8 cellular contexts compared by ENCODE assay signal in genomic region chr17:74737299-74738050, GRCh38. TPM values are rescaled to one million over a fixed set of nuclear protein-coding genes. Genes with fewer than 3 reads are reported as not detected.
DNase-seq lines count a peak whose midpoint lies in the region; ATAC-seq and TF ChIP-seq lines count a peak whose summit lies in the region.

No MANE protein-coding gene starts in this region.

- 5% methylated on average over 38 of the region's 38 CpGs for whole genome bisulfite sequencing in heart right ventricle, 2 donors
- WGBS in sigmoid colon, 2 donors: 2 to 4% methylated on average over 38 of the region's 38 CpGs
- WGBS in thyroid gland, 2 donors: 4 to 18% methylated on average over 7 to 9 of the region's 38 CpGs

- no peak for TF ChIP-seq EP300 in sigmoid colon (IDR thresholded peaks at IDR 0.05)

- H3K4me1 ChIP-seq in heart right ventricle: peaks cover 7 to 66% (median 31%) of the 10 kb centered on the region in 9 donors
- peaks cover 0 to 24% (median 17%) of the 10 kb centered on the region in 4 donors for H3K4me1 ChIP-seq in sigmoid colon
- peaks cover 15 to 24% of the 10 kb centered on the region in 2 donors for H3K4me1 ChIP-seq in thyroid gland

- H3K4me3 ChIP-seq in heart right ventricle: peak overlapping the region; percentile 1 to 60 (median 40)
- peak overlapping the region in 3 of 4 donors; percentile 16 to 28 (median 24) for H3K4me3 ChIP-seq in sigmoid colon
- H3K4me3 ChIP-seq in thyroid gland (replicated peaks in 1 of 3): no peak overlapping the region

- DNase-seq in GM10266 (ENCODE audit: extremely low spot score) (peak; percentile 70), NCI-H1694 (lab: John Stamatoyannopoulos, UW) (peak; percentile 86), heart right ventricle (no peak), sigmoid colon (no peak), thyroid gland (no peak), GM03348 (ENCODE audit: low spot score) (no peak)
- DNase-seq in activated T-cell treated with anti-CD3 and anti-CD28 coated beads, Interleukin-2, amount 50 U/mL, for 48 hours: peak; percentile 65 to 69

- intact Hi-C loops in heart right ventricle (cut with DNase I): loop anchor here in 8 of 10 donors (2.0 to 10.0 kb wide), 6 partner anchors 75 to 173 kb away; partner anchors contain the start of gene CD300H (in 2 of the 8)
- intact Hi-C loops in sigmoid colon (cut with DNase I): loop anchor here (10.0 kb wide), 1 partner anchor 173 kb away; the partner anchor contains the start of gene CD300H
- intact Hi-C loops in thyroid gland (cut with DNase I): loop anchor here (5.0 kb wide), 1 partner anchor 80 kb away; no protein-coding TSS in a partner anchor

- peaks cover 0 to 71% (median 60%) of the 10 kb centered on the region in 7 donors for H3K27me3 ChIP-seq in heart right ventricle
- H3K27me3 ChIP-seq in sigmoid colon: peaks cover 22 to 92% (median 57%) of the 10 kb centered on the region in 3 donors
- H3K27me3 ChIP-seq in thyroid gland: peaks cover 24% of the 10 kb centered on the region

- H3K36me3 ChIP-seq in heart right ventricle (no peaks in the 10 kb centered on the region), sigmoid colon (no peaks in the 10 kb centered on the region), thyroid gland (no peaks in the 10 kb centered on the region)

- no peak for TF ChIP-seq POLR2A in sigmoid colon (IDR thresholded peaks at IDR 0.05)
- no peak for TF ChIP-seq POLR2A in thyroid gland (IDR thresholded peaks at IDR 0.05)

- ATAC-seq in heart right ventricle (peak in 6 of 8 donors; percentile 2 to 41 (median 26)), HG03457 (IDR thresholded peaks at IDR 0.05; ENCODE audit: unreplicated experiment) (no peak)

- peak; percentile 63 for TF ChIP-seq CTCF in GM10266 (IDR thresholded peaks at IDR 0.05; ENCODE audit: control insufficient read depth, insufficient read depth, low read depth, missing control alignments)
- TF ChIP-seq CTCF in heart right ventricle (IDR thresholded peaks at IDR 0.05): peak in 3 of 9 donors; percentile 25 to 43 (median 34)
- TF ChIP-seq CTCF in sigmoid colon (IDR thresholded peaks at IDR 0.05): peak in 1 of 4 experiments; percentile 14
- TF ChIP-seq CTCF in thyroid gland (IDR thresholded peaks at IDR 0.05): no peak

- H3K9me3 ChIP-seq in heart right ventricle (no peaks in the 10 kb centered on the region), sigmoid colon (no peaks in the 10 kb centered on the region), thyroid gland (no peaks in the 10 kb centered on the region)

- peak overlapping the region in 6 of 10 donors; percentile 33 to 87 (median 47) for H3K27ac ChIP-seq in heart right ventricle
- peak overlapping the region in 1 of 4 donors; percentile 65 for H3K27ac ChIP-seq in sigmoid colon
- no peak overlapping the region for H3K27ac ChIP-seq in thyroid gland

RNA-seq across cellular contexts. Expression of gene RAB37, which starts 0.4 kb away (rescaled TPM):
- total RNA-seq in heart right ventricle (1 to 10 TPM in 9 of 10 donors, under 1 TPM in 1; 0.95 to 2.8 (median 1.6) TPM), sigmoid colon (1 to 10 TPM in 3 of 4 donors, under 1 TPM in 1; 0.54 to 4.1 (median 1.4) TPM), thyroid gland (1 to 10 TPM in 1 of 4 donors, under 1 TPM in 3; 0.33 to 1.8 (median 0.39) TPM)
- polyA plus RNA-seq in heart right ventricle (1 to 10 TPM in 1 of 2 donors, under 1 TPM in 1; 0.93 to 2.7 TPM), sigmoid colon (10 to 100 TPM; 15.2 to 28.8 (median 16.9) TPM)

RNA-seq across cellular contexts. Expression of gene NHERF1, which starts 11.0 kb away (rescaled TPM):
- total RNA-seq in heart right ventricle (10 to 100 TPM in 6 of 10 donors, 1 to 10 TPM in 4; 6.7 to 33.4 (median 12.7) TPM), sigmoid colon (10 to 100 TPM in 1 of 4 donors, 1 to 10 TPM in 3; 6.6 to 12.5 (median 7.3) TPM), thyroid gland (10 to 100 TPM; 21.9 to 63.4 (median 43.8) TPM)
- polyA plus RNA-seq in heart right ventricle (10 to 100 TPM in 1 of 2 donors, 1 to 10 TPM in 1; 6.9 to 24.5 TPM), sigmoid colon (100 to 1,000 TPM; 122 to 420 (median 194) TPM)

RNA-seq across cellular contexts. Expression of gene CD300LF, which starts 24.8 kb away (rescaled TPM):
- 1 to 10 TPM in 1 of 10 donors, under 1 TPM in 6, not detected in 3; 0.13 to 4.5 (median 0.34) TPM for total RNA-seq in heart right ventricle
- under 1 TPM; 0.15 to 0.36 TPM for polyA plus RNA-seq in heart right ventricle
- total RNA-seq in sigmoid colon: under 1 TPM in 1 of 4 donors, not detected in 3; 0.27 TPM
- polyA plus RNA-seq in sigmoid colon: 1 to 10 TPM; 1.8 to 8.3 (median 4.8) TPM
- not detected for total RNA-seq in thyroid gland

RNA-seq across cellular contexts. Expression of gene NAT9, which starts 38.7 kb away (rescaled TPM):
- 10 to 100 TPM; 10.6 to 25.9 (median 17.0) TPM for total RNA-seq in heart right ventricle
- 10 to 100 TPM; 33.6 to 42.9 TPM for polyA plus RNA-seq in heart right ventricle
- 10 to 100 TPM; 14.3 to 29.9 (median 21.7) TPM for total RNA-seq in sigmoid colon
- polyA plus RNA-seq in sigmoid colon: 10 to 100 TPM; 11.3 to 36.4 (median 14.4) TPM
- total RNA-seq in thyroid gland: 10 to 100 TPM; 33.1 to 46.5 (median 41.4) TPM

Comparison
In these comparisons a context has a peak if more than half of its experiments do, and no peak if none do; other contexts are left out.
1. DNase-seq: peak in GM10266 (single experiment), NCI-H1694 (single experiment) and activated T-cell treated with anti-CD3 and anti-CD28 coated beads, Interleukin-2, amount 50 U/mL, for 48 hours (2 of 2); none in heart right ventricle (0 of 2), sigmoid colon (single experiment), thyroid gland (0 of 2) and GM03348 (single experiment).
2. H3K27ac ChIP-seq: peak in heart right ventricle (6 of 10); none in thyroid gland (0 of 3).
3. H3K4me3 ChIP-seq: peak in heart right ventricle (10 of 10) and sigmoid colon (3 of 4); none in thyroid gland (0 of 3).